8 cellular contexts compared by ENCODE assay signal in genomic region chr22:20418211-20418788, GRCh38. TPM values are rescaled to one million over a fixed set of nuclear protein-coding genes. Genes with fewer than 3 reads are reported as not detected.
A peak's percentile ranks its signal among the peaks of the same experiment; 100 is the strongest.
DNase-seq lines count a peak whose midpoint lies in the region; ATAC-seq, FAIRE-seq and TF ChIP-seq lines count a peak whose summit lies in the region.

No MANE protein-coding gene starts in this region.

- H3K4me1 Mint-ChIP-seq in activated T-helper 2 cell treated with anti-CD3 and anti-CD28 coated beads, Interferon-gamma antibody, Interleukin-2, Interleukin-4, amounts not matched to agents 10 μg/mL and 5 μg/mL and 100 μg/mL, durations not matched to agents 14 hours and 24 hours and 36 hours (ENCODE audit: low read depth), result no peaks in the 10 kb centered on the region
- H3K4me1 Mint-ChIP-seq in nephron progenitor cell, result peaks cover 8% of the 10 kb centered on the region
- peaks cover 5% of the 10 kb centered on the region for H3K4me1 Mint-ChIP-seq in stimulated activated naive CD8-positive, alpha-beta T cell treated with anti-CD3 and anti-CD28 coated beads, Interleukin-15, amount 100 ng/mL, for 72 hours

- DNase-seq in COLO829 (ENCODE audit: low spot score) (peak; percentile 82), HUDEP-2 (lab: John Stamatoyannopoulos, UW; ENCODE audit: unreplicated experiment in 76 of 76) (peak in 51 of 76 experiments; percentile 4 to 55 (median 31)), RCC 7860 (ENCODE audit: low spot score) (peak; percentile 48), fibroblast of the conjunctiva (ENCODE audit: low read depth) (peak; percentile 65), nephron progenitor cell (peak; percentile 83), 8988T (no peak)
- peak; percentile 70 for DNase-seq in activated T-helper 2 cell treated with anti-CD3 and anti-CD28 coated beads, Interferon-gamma antibody, Interleukin-2, Interleukin-4, amounts not matched to agents 10 μg/mL and 5 μg/mL and 100 μg/mL, durations not matched to agents 14 hours and 24 hours and 36 hours (ENCODE audit: low spot score)
- peak; percentile 71 to 72 for DNase-seq in stimulated activated naive CD8-positive, alpha-beta T cell treated with anti-CD3 and anti-CD28 coated beads, Interleukin-15, amount 100 ng/mL, for 72 hours

- no peak overlapping the region for H3K4me3 Mint-ChIP-seq in activated T-helper 2 cell treated with anti-CD3 and anti-CD28 coated beads, Interferon-gamma antibody, Interleukin-2, Interleukin-4, amounts not matched to agents 10 μg/mL and 5 μg/mL and 100 μg/mL, durations not matched to agents 14 hours and 24 hours and 36 hours (ENCODE audit: low read depth)
- H3K4me3 Mint-ChIP-seq in nephron progenitor cell, result peak overlapping the region; percentile 71
- peak overlapping the region; percentile 34 to 45 for H3K4me3 Mint-ChIP-seq in stimulated activated naive CD8-positive, alpha-beta T cell treated with anti-CD3 and anti-CD28 coated beads, Interleukin-15, amount 100 ng/mL, for 72 hours

- intact Hi-C loops in activated T-helper 2 cell treated with anti-CD3 and anti-CD28 coated beads, Interferon-gamma antibody, Interleukin-2, Interleukin-4, amounts not matched to agents 10 μg/mL and 5 μg/mL and 100 μg/mL, durations not matched to agents 14 hours and 24 hours and 36 hours (cut with micrococcal nuclease), result loop anchor here (1.0 to 5.0 kb wide), 3 partner anchors 38 to 279 kb away; no protein-coding TSS in a partner anchor

- H3K27me3 Mint-ChIP-seq in activated T-helper 2 cell treated with anti-CD3 and anti-CD28 coated beads, Interferon-gamma antibody, Interleukin-2, Interleukin-4, amounts not matched to agents 10 μg/mL and 5 μg/mL and 100 μg/mL, durations not matched to agents 14 hours and 24 hours and 36 hours (ENCODE audit: low read depth), result peaks cover 9% of the 10 kb centered on the region
- peaks cover 13% of the 10 kb centered on the region for H3K27me3 Mint-ChIP-seq in nephron progenitor cell (ENCODE audit: low read depth, poor library complexity)
- peaks cover 2% of the 10 kb centered on the region for H3K27me3 Mint-ChIP-seq in stimulated activated naive CD8-positive, alpha-beta T cell treated with anti-CD3 and anti-CD28 coated beads, Interleukin-15, amount 100 ng/mL, for 72 hours

- H3K36me3 Mint-ChIP-seq in activated T-helper 2 cell treated with anti-CD3 and anti-CD28 coated beads, Interferon-gamma antibody, Interleukin-2, Interleukin-4, amounts not matched to agents 10 μg/mL and 5 μg/mL and 100 μg/mL, durations not matched to agents 14 hours and 24 hours and 36 hours (ENCODE audit: low read depth), result no peaks in the 10 kb centered on the region
- H3K36me3 Mint-ChIP-seq in nephron progenitor cell (ENCODE audit: low read depth), result no peaks in the 10 kb centered on the region

- peak; percentile 83 for ATAC-seq in stimulated activated naive CD8-positive, alpha-beta T cell treated with anti-CD3 and anti-CD28 coated beads, Interleukin-15, amount 100 ng/mL, for 72 hours

- peak; percentile 87 for TF ChIP-seq CTCF in nephron progenitor cell (IDR thresholded peaks at IDR 0.05)

- no peaks in the 10 kb centered on the region for H3K9me3 Mint-ChIP-seq in activated T-helper 2 cell treated with anti-CD3 and anti-CD28 coated beads, Interferon-gamma antibody, Interleukin-2, Interleukin-4, amounts not matched to agents 10 μg/mL and 5 μg/mL and 100 μg/mL, durations not matched to agents 14 hours and 24 hours and 36 hours
- no peaks in the 10 kb centered on the region for H3K9me3 Mint-ChIP-seq in nephron progenitor cell
- H3K9me3 Mint-ChIP-seq in stimulated activated naive CD8-positive, alpha-beta T cell treated with anti-CD3 and anti-CD28 coated beads, Interleukin-15, amount 100 ng/mL, for 72 hours, result no peaks in the 10 kb centered on the region

- no peak overlapping the region for H3K27ac Mint-ChIP-seq in activated T-helper 2 cell treated with anti-CD3 and anti-CD28 coated beads, Interferon-gamma antibody, Interleukin-2, Interleukin-4, amounts not matched to agents 10 μg/mL and 5 μg/mL and 100 μg/mL, durations not matched to agents 14 hours and 24 hours and 36 hours
- no peak overlapping the region for H3K27ac Mint-ChIP-seq in nephron progenitor cell
- no peak overlapping the region for H3K27ac Mint-ChIP-seq in stimulated activated naive CD8-positive, alpha-beta T cell treated with anti-CD3 and anti-CD28 coated beads, Interleukin-15, amount 100 ng/mL, for 72 hours

- FAIRE-seq in RCC 7860 (lab: Jason Lieb, UNC), result no peak

RNA-seq across cellular contexts. Expression of gene SCARF2, which starts 19.3 kb away (rescaled TPM):
- 0.55 and 0.62 TPM in 2 replicates for total RNA-seq in activated T-helper 2 cell treated with anti-CD3 and anti-CD28 coated beads, Interferon-gamma antibody, Interleukin-2, Interleukin-4, amounts not matched to agents 10 μg/mL and 5 μg/mL and 100 μg/mL, durations not matched to agents 14 hours and 24 hours and 36 hours

RNA-seq across cellular contexts. Expression of gene ZNF74, which starts 24.3 kb away (rescaled TPM):
- 13.2 and 14.4 TPM in 2 replicates for total RNA-seq in activated T-helper 2 cell treated with anti-CD3 and anti-CD28 coated beads, Interferon-gamma antibody, Interleukin-2, Interleukin-4, amounts not matched to agents 10 μg/mL and 5 μg/mL and 100 μg/mL, durations not matched to agents 14 hours and 24 hours and 36 hours
